ENCODE assay signal across 32 cellular contexts in genomic region chr10:73902351-73902750, GRCh38. TPM values are rescaled to one million over a fixed set of nuclear protein-coding genes. Genes with fewer than 3 reads are reported as not detected.
DNase-seq lines count a peak whose midpoint lies in the region; ATAC-seq, FAIRE-seq and TF ChIP-seq lines count a peak whose summit lies in the region.
"Had no signal": no experiment of that assay in that cellular context is flagged by ENCODE, and none has a peak within 500 bp of the region (broad histone marks: within the 10 kb centered on the region; RNA-seq: fewer than 3 reads in every experiment).

No MANE protein-coding gene starts in this region.

- no peaks in the 10 kb centered on the region for H3K27me3 Mint-ChIP-seq in chondrocyte (ENCODE audit: low read depth)
- H3K27me3 Mint-ChIP-seq in neural progenitor cell (ENCODE audit: insufficient read depth, low read depth), result peaks cover 5% of the 10 kb centered on the region
- peaks cover 10% of the 10 kb centered on the region for H3K27me3 Mint-ChIP-seq in activated naive CD4-positive, alpha-beta T cell treated with anti-CD3 and anti-CD28 coated beads for 36 hours (ENCODE audit: low read depth)

- H3K27ac ChIP-seq in neural progenitor cell, result no peak overlapping the region
- H3K27ac ChIP-seq: breast epithelium, colonic mucosa, KMS-11, lower lobe of right lung, parathyroid adenoma, SJSA1 had no signal

- CTCF ChIA-PET in activated naive CD4-positive, alpha-beta T cell treated with anti-CD3 and anti-CD28 coated beads for 36 hours (lab: Charles Lee), result interaction anchor here (1.1 to 2.6 kb wide), 5 partner anchors 12 to 43 kb away, joined by 3 to 7 read pairs (median 5); no protein-coding TSS in a partner anchor

- H3K27ac Mint-ChIP-seq in chondrocyte (ENCODE audit: unreplicated experiment) (peak overlapping the region; percentile 69), neural progenitor cell (no peak overlapping the region)
- H3K27ac Mint-ChIP-seq in activated naive CD4-positive, alpha-beta T cell treated with anti-CD3 and anti-CD28 coated beads for 36 hours, result no peak overlapping the region
- H3K27ac Mint-ChIP-seq: activated naive CD4-positive, alpha-beta T cell treated with anti-CD3 and anti-CD28 coated beads, Interleukin-2, amount 50 U/mL, for 24 hours had no signal

- no peaks in the 10 kb centered on the region for H3K79me2 ChIP-seq in neural progenitor cell (ENCODE audit: low read depth)
- H3K79me2 ChIP-seq: parathyroid adenoma had no signal

- H3K36me3 Mint-ChIP-seq in chondrocyte (ENCODE audit: low read depth) (no peaks in the 10 kb centered on the region), neural progenitor cell (no peaks in the 10 kb centered on the region)
- H3K36me3 Mint-ChIP-seq in activated naive CD4-positive, alpha-beta T cell treated with anti-CD3 and anti-CD28 coated beads for 36 hours (ENCODE audit: low read depth), result no peaks in the 10 kb centered on the region
- H3K36me3 Mint-ChIP-seq: activated naive CD4-positive, alpha-beta T cell treated with anti-CD3 and anti-CD28 coated beads, Interleukin-2, amount 50 U/mL, for 24 hours had no signal

- H3K9me3 ChIP-seq in neural progenitor cell (ENCODE audit: low read depth), result no peaks in the 10 kb centered on the region
- H3K9me3 ChIP-seq: breast epithelium, Caco-2, colonic mucosa, lower lobe of right lung, SJSA1 had no signal

- no peak for ATAC-seq in GM19035 (IDR thresholded peaks at IDR 0.05; ENCODE audit: unreplicated experiment)
- ATAC-seq in GM21786 (IDR thresholded peaks at IDR 0.05; ENCODE audit: unreplicated experiment), result no peak
- ATAC-seq: activated CD4-positive, CD25-positive, alpha-beta regulatory T cell treated with anti-CD3 and anti-CD28 coated beads, Interleukin-2, amount 50 U/mL, for 24 hours; lower lobe of right lung had no signal

- no peaks in the 10 kb centered on the region for H3K9me3 Mint-ChIP-seq in chondrocyte (ENCODE audit: low read depth)
- H3K9me3 Mint-ChIP-seq in neural progenitor cell, result no peaks in the 10 kb centered on the region
- no peaks in the 10 kb centered on the region for H3K9me3 Mint-ChIP-seq in activated naive CD4-positive, alpha-beta T cell treated with anti-CD3 and anti-CD28 coated beads for 36 hours
- H3K9me3 Mint-ChIP-seq: activated naive CD4-positive, alpha-beta T cell treated with anti-CD3 and anti-CD28 coated beads, Interleukin-2, amount 50 U/mL, for 24 hours; nephron progenitor cell had no signal

- H3K4me2 ChIP-seq in neural progenitor cell, result no peak overlapping the region
- H3K4me2 ChIP-seq: KMS-11, smooth muscle cell had no signal

- DNase-seq in GM12891 (ENCODE audit: insufficient read length, low spot score) (no peak), NOMO-1 treated with DMSO at 0.1 percent for 48 hours (lab: John Stamatoyannopoulos, UW; ENCODE audit: unreplicated experiment) (peak; percentile 61), chondrocyte (ENCODE audit: low spot score) (no peak), neural progenitor cell (ENCODE audit: low spot score) (no peak), DMS79 treated with DMSO at 0.1 percent for 48 hours (lab: John Stamatoyannopoulos, UW) (no peak)
- DNase-seq in activated naive CD4-positive, alpha-beta T cell treated with anti-CD3 and anti-CD28 coated beads for 36 hours, result no peak
- DNase-seq: activated CD4-positive, alpha-beta T cell treated with anti-CD3 and anti-CD28 coated beads, Interleukin-2, amount 50 U/mL, for 48 hours; activated CD8-positive, alpha-beta memory T cell treated with anti-CD3 and anti-CD28 coated beads, Interleukin-2, amount 50 U/mL, for 4 hours; C1 segment of cervical spinal cord; Caco-2; colonic mucosa; effector memory CD4-positive, alpha-beta T cell; lower lobe of right lung; NCI-H1092; NCI-H187 treated with DMSO at 0.1 percent for 48 hours; NCI-H524 treated with DMSO at 0.1 percent for 48 hours; nephron progenitor cell; NK-92 treated with Interleukin-12 subunit alpha and Interleukin-12 subunit beta, amount 100 ng/mL, for 24 hours; RPMI8226; stimulated activated CD4-positive, alpha-beta T cell treated with anti-CD3 and anti-CD28 coated beads, Interleukin-2, amount 100 ng/mL, for 24 hours; trophoblast cell had no signal

- peaks cover 17% of the 10 kb centered on the region for H3F3A ChIP-seq in neural progenitor cell (ENCODE audit: low read depth)

- peak; percentile 45 for FAIRE-seq in GM12891 (lab: Jason Lieb, UNC)
- FAIRE-seq: H54, keratinocyte had no signal

- intact Hi-C loops in activated naive CD4-positive, alpha-beta T cell treated with anti-CD3 and anti-CD28 coated beads for 36 hours (cut with micrococcal nuclease), result no loop called here

- H3K4me1 Mint-ChIP-seq in chondrocyte (ENCODE audit: low read depth) (peaks cover 43% of the 10 kb centered on the region), neural progenitor cell (peaks cover 18% of the 10 kb centered on the region)
- H3K4me1 Mint-ChIP-seq in activated naive CD4-positive, alpha-beta T cell treated with anti-CD3 and anti-CD28 coated beads for 36 hours (ENCODE audit: low read depth), result no peaks in the 10 kb centered on the region
- H3K4me1 Mint-ChIP-seq: activated naive CD4-positive, alpha-beta T cell treated with anti-CD3 and anti-CD28 coated beads, Interleukin-2, amount 50 U/mL, for 24 hours had no signal

- no peak overlapping the region for H3K4me3 Mint-ChIP-seq in chondrocyte (ENCODE audit: unreplicated experiment)
- no peak overlapping the region for H3K4me3 Mint-ChIP-seq in neural progenitor cell
- no peak overlapping the region for H3K4me3 Mint-ChIP-seq in activated naive CD4-positive, alpha-beta T cell treated with anti-CD3 and anti-CD28 coated beads for 36 hours
- H3K4me3 Mint-ChIP-seq: activated naive CD4-positive, alpha-beta T cell treated with anti-CD3 and anti-CD28 coated beads, Interleukin-2, amount 50 U/mL, for 24 hours; nephron progenitor cell had no signal

- H3K9ac ChIP-seq in neural progenitor cell, result no peak overlapping the region
- H3K9ac ChIP-seq: KMS-11, parathyroid adenoma had no signal

- no peak for TF ChIP-seq CTCF in chondrocyte (IDR thresholded peaks at IDR 0.05)
- no peak for TF ChIP-seq CTCF in neural progenitor cell (IDR thresholded peaks at IDR 0.05)

- no peak for TF ChIP-seq POLR2A in GM12891 (IDR thresholded peaks at IDR 0.05; ENCODE audit: low read depth, low read length)

- no peaks in the 10 kb centered on the region for H4K20me1 ChIP-seq in neural progenitor cell (ENCODE audit: low read depth)

- H3K4me1 ChIP-seq in neural progenitor cell, result peaks cover 7% of the 10 kb centered on the region
- H3K4me1 ChIP-seq: breast epithelium, colonic mucosa, parathyroid adenoma had no signal

- H3K36me3 ChIP-seq in neural progenitor cell, result no peaks in the 10 kb centered on the region
- H3K36me3 ChIP-seq: breast epithelium, colonic mucosa, lower lobe of right lung, SJSA1 had no signal

- no peak overlapping the region for H3K4me3 ChIP-seq in neural progenitor cell
- H3K4me3 ChIP-seq: breast epithelium, colonic mucosa, lower lobe of right lung, SJSA1, smooth muscle cell had no signal

- no peaks in the 10 kb centered on the region for H3K27me3 ChIP-seq in neural progenitor cell
- H3K27me3 ChIP-seq: breast epithelium, colonic mucosa, SJSA1 had no signal

- H2AFZ ChIP-seq in neural progenitor cell (replicated peaks), result peak overlapping the region; percentile 70
- H2AFZ ChIP-seq: parathyroid adenoma had no signal

TF ChIP-seq in GM12891, 5 proteins besides CTCF, POLR2A, EP300 and RAD21:
- 0 out of 2 replicates have a peak, but pooled peaks have one; percentile 12 for TF ChIP-seq SPI1 (IDR thresholded peaks at IDR 0.05; ENCODE audit: low read depth, low read length)
- no peak for TF ChIP-seq PAX5 (IDR thresholded peaks at IDR 0.05; ENCODE audit: insufficient read depth, low read length, severe bottlenecking)
- no peak for TF ChIP-seq TAF1 (IDR thresholded peaks at IDR 0.05; ENCODE audit: low read depth, low read length)

RNA-seq across cellular contexts. Expression of gene PLAU, which starts 8.6 kb away (rescaled TPM):
- polyA plus RNA-seq in GM12891 (2012; ENCODE audit: low read depth, missing spikeins), result 0.73 TPM
- total RNA-seq in chondrocyte (54.2 to 84.9 TPM (median 54.8 TPM) in 3 replicates), neural progenitor cell (ENCODE audit: low replicate concordance) (7.6 and 10.7 TPM in 2 replicates)
- under 1 TPM; 0.26 to 0.27 TPM for total RNA-seq in activated naive CD4-positive, alpha-beta T cell treated with anti-CD3 and anti-CD28 coated beads for 36 hours

RNA-seq across cellular contexts. Expression of gene CAMK2G, which starts 28.0 kb away (rescaled TPM):
- 10.9 TPM for polyA plus RNA-seq in GM12891 (2012; ENCODE audit: low read depth, missing spikeins)
- 30.5 to 31.7 TPM (median 30.5 TPM) in 3 replicates for total RNA-seq in chondrocyte
- total RNA-seq in neural progenitor cell (ENCODE audit: low replicate concordance), result 35.0 and 36.6 TPM in 2 replicates
- 10 to 100 TPM; 22.9 to 26.3 TPM for total RNA-seq in activated naive CD4-positive, alpha-beta T cell treated with anti-CD3 and anti-CD28 coated beads for 36 hours
